In genomic region chrX:42530027-42530426, GRCh38 we compare ENCODE assay signal across 15 cellular contexts.
A peak's percentile ranks its signal among the peaks of the same experiment; 100 is the strongest.
DNase-seq lines count a peak whose midpoint lies in the region; ATAC-seq and TF ChIP-seq lines count a peak whose summit lies in the region.
"Had no signal": no experiment of that assay in that cellular context is flagged by ENCODE, and none has a peak within 500 bp of the region (broad histone marks: within the 10 kb centered on the region; RNA-seq: fewer than 3 reads in every experiment).

No MANE protein-coding gene starts in this region.

- WGBS in mesendoderm (ENCODE audit: extremely low coverage, insufficient coverage, low lambda C conversion rate) = no CpG with 5 or more reads among the region's 1 CpG

- ATAC-seq in HG02981 (IDR thresholded peaks at IDR 0.05; ENCODE audit: unreplicated experiment) = no peak
- no peak for ATAC-seq in GM18870 (IDR thresholded peaks at IDR 0.05; ENCODE audit: unreplicated experiment)
- ATAC-seq: natural killer cell had no signal

- CTCF ChIA-PET in Calu3 (lab: Charles Lee) = interaction anchor here (0.8 to 1.1 kb wide), 2 partner anchors 16 to 239 kb away, joined by 3 read pairs; no protein-coding TSS in a partner anchor

- no peak overlapping the region for H2BK120ac ChIP-seq in mesendoderm (ENCODE audit: low read depth, low read length)

- no peak overlapping the region for H3K4me3 Mint-ChIP-seq in Calu3 (ENCODE audit: low read depth, unreplicated experiment)
- H3K4me3 Mint-ChIP-seq: activated naive CD8-positive, alpha-beta T cell; HFFc6; natural killer cell had no signal

- H3K27me3 Mint-ChIP-seq in Calu3 (ENCODE audit: unreplicated experiment) = no peaks in the 10 kb centered on the region
- H3K27me3 Mint-ChIP-seq: activated naive CD8-positive, alpha-beta T cell had no signal

- H3K4me1 ChIP-seq in mesendoderm (ENCODE audit: control insufficient read depth, low read depth, low read length) = no peaks in the 10 kb centered on the region
- H3K4me1 ChIP-seq: Peyer's patch had no signal

- no peak overlapping the region for H4K5ac ChIP-seq in mesendoderm (ENCODE audit: low read length)

- no peaks in the 10 kb centered on the region for H3K27me3 ChIP-seq in mesendoderm (ENCODE audit: insufficient read depth, low read length, poor library complexity)
- H3K27me3 ChIP-seq: Peyer's patch had no signal

- no peaks in the 10 kb centered on the region for H3K9me3 Mint-ChIP-seq in Calu3 (ENCODE audit: low read depth, unreplicated experiment)
- H3K9me3 Mint-ChIP-seq: natural killer cell had no signal

- H3K4me2 ChIP-seq in mesendoderm (ENCODE audit: low read length) = no peak overlapping the region

- no peak overlapping the region for H3K23ac ChIP-seq in mesendoderm (ENCODE audit: low read length)

- no peak overlapping the region for H3K27ac ChIP-seq in mesendoderm (ENCODE audit: low read depth, low read length)
- H3K27ac ChIP-seq: Peyer's patch had no signal

- H3K36me3 Mint-ChIP-seq in Calu3 (ENCODE audit: insufficient read depth, unreplicated experiment) = no peaks in the 10 kb centered on the region
- H3K36me3 Mint-ChIP-seq: activated naive CD8-positive, alpha-beta T cell; natural killer cell had no signal

- DNase-seq in Calu3 (peak; percentile 5), M059J (ENCODE audit: low read depth) (peak; percentile 84), choroid plexus epithelial cell (ENCODE audit: low read depth) (peak; percentile 52), mesendoderm (peak; percentile 67)
- DNase-seq in activated naive CD4-positive, alpha-beta T cell treated with Interleukin-2 at 50 U/mL for 16 hours = no peak
- no peak for DNase-seq in activated T-cell treated with anti-CD3 and anti-CD28 coated beads, Interleukin-2, amount 50 U/mL, for 1 hour
- DNase-seq: HFFc6; kidney; natural killer cell; Peyer's patch; stimulated activated CD4-positive, alpha-beta T cell treated with anti-CD3 and anti-CD28 coated beads, Interleukin-12 subunit alpha, Interleukin-12 subunit beta, amount 100 ng/mL, for 4 hours; T-helper 9 cell had no signal

- no peaks in the 10 kb centered on the region for H3K79me2 ChIP-seq in mesendoderm (ENCODE audit: control insufficient read depth, insufficient read depth, low read length)

- no peaks in the 10 kb centered on the region for H3K36me3 ChIP-seq in mesendoderm (ENCODE audit: control insufficient read depth, insufficient read depth, low read length)
- H3K36me3 ChIP-seq: Peyer's patch had no signal

- no peak overlapping the region for H3K27ac Mint-ChIP-seq in Calu3 (ENCODE audit: unreplicated experiment)
- H3K27ac Mint-ChIP-seq: activated naive CD8-positive, alpha-beta T cell; HFFc6; natural killer cell had no signal

- H4K8ac ChIP-seq in mesendoderm (ENCODE audit: low read depth, low read length) = no peak overlapping the region

- intact Hi-C loops in Calu3 (cut with micrococcal nuclease; ENCODE audit: unreplicated experiment) = no loop called here

- no peak overlapping the region for H2BK15ac ChIP-seq in mesendoderm (replicated peaks; ENCODE audit: low read depth)

- H2AK5ac ChIP-seq in mesendoderm (ENCODE audit: low read length) = no peak overlapping the region

- TF ChIP-seq CTCF in Calu3 (IDR thresholded peaks at IDR 0.05; ENCODE audit: unreplicated experiment) (no peak), choroid plexus epithelial cell (conservative IDR thresholded peaks at IDR 0.05; ENCODE audit: low read depth, low read length) (peak; percentile 23)

- no peak overlapping the region for H3K56ac ChIP-seq in mesendoderm (ENCODE audit: low read length)

- no peak overlapping the region for H2BK5ac ChIP-seq in mesendoderm (ENCODE audit: low read length)

- H3K4me3 ChIP-seq in choroid plexus epithelial cell (ENCODE audit: low read depth, low read length) = no peak overlapping the region
- H3K4me3 ChIP-seq in mesendoderm (ENCODE audit: low read length) = no peak overlapping the region
- H3K4me3 ChIP-seq: Peyer's patch had no signal

- no TSS peak for BruUV-seq in Calu3 (replicated peaks; lab: Mats Ljungman, UMichigan)

- H3K18ac ChIP-seq in mesendoderm (ENCODE audit: low read length) = peak overlapping the region; percentile 68

- no peak overlapping the region for H3K9ac ChIP-seq in mesendoderm (ENCODE audit: low read length)

- no peaks in the 10 kb centered on the region for H3K79me1 ChIP-seq in mesendoderm (ENCODE audit: low read length)

- H3K4ac ChIP-seq in mesendoderm (ENCODE audit: low read depth, low read length) = no peak overlapping the region

- H3K4me1 Mint-ChIP-seq in Calu3 (ENCODE audit: low read depth, unreplicated experiment) = peaks cover 8% of the 10 kb centered on the region

Comparison
In these comparisons a context has a peak if more than half of its experiments do, and no peak if none do; other contexts are left out.
1. DNase-seq: peak in Calu3 (single experiment), M059J (single experiment), choroid plexus epithelial cell (single experiment) and mesendoderm (single experiment); none in activated naive CD4-positive, alpha-beta T cell treated with Interleukin-2 at 50 U/mL for 16 hours (single experiment) and activated T-cell treated with anti-CD3 and anti-CD28 coated beads, Interleukin-2, amount 50 U/mL, for 1 hour (single experiment).